16 cellular contexts compared by ENCODE assay signal in the genomic region with DNA sequence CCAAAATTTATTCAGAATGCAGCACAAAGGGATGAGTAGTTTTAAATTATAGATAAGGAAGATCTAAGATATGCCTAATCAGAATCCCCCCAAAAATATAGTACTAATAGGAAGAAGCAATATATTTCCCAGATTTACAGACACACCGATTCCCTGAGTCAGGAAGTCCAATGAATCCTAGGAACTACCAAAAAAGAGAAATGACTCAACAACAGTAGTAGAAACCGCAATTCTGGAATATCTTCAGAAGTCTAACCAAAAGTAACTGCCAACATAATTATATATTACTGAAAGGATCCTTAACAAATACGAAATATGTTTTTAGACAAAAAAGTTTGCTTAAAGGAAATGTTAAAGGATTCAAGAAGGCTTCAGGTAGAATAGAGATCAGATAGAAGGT. TPM values are rescaled to one million over a fixed set of nuclear protein-coding genes. Genes with fewer than 3 reads are reported as not detected.
DNase-seq lines count a peak whose midpoint lies in the region; ATAC-seq and TF ChIP-seq lines count a peak whose summit lies in the region.
"Had no signal": no experiment of that assay in that cellular context is flagged by ENCODE, and none has a peak within 500 bp of the region (broad histone marks: within the 10 kb centered on the region; RNA-seq: fewer than 3 reads in every experiment).

No MANE protein-coding gene starts in this region.

- no peaks in the 10 kb centered on the region for H3K9me3 ChIP-seq in neutrophil

- peaks cover 5% of the 10 kb centered on the region for H3K9me3 Mint-ChIP-seq in chondrocyte (ENCODE audit: low read depth)

- peaks cover 4% of the 10 kb centered on the region for H3K36me3 Mint-ChIP-seq in chondrocyte (ENCODE audit: low read depth)

- H3K27ac ChIP-seq in neutrophil: peak overlapping the region; percentile 45
- H3K27ac ChIP-seq: PC-9 had no signal

- no peak for ATAC-seq in HG02588 (IDR thresholded peaks at IDR 0.05; ENCODE audit: unreplicated experiment)
- ATAC-seq in GM18873 (IDR thresholded peaks at IDR 0.05; ENCODE audit: low FRiP score, unreplicated experiment): no peak

- H3K4me3 ChIP-seq in neutrophil (ENCODE audit: low read depth in 1 of 2, low read length in 1 of 2): no peak overlapping the region
- H3K4me3 ChIP-seq: PC-9 had no signal

- peak; percentile 23 for DNase-seq in EL
- DNase-seq in HT1080 (ENCODE audit: low read depth): peak; percentile 44
- DNase-seq in chondrocyte (ENCODE audit: low spot score): no peak
- DNase-seq in NCI-H748 (lab: John Stamatoyannopoulos, UW; ENCODE audit: unreplicated experiment): no peak
- DNase-seq: ACHN, COR-L47, DMS153, KBM-7, NCI-H1048, NCI-H146, NCI-H2081, NCI-H510A, PC-9 had no signal

- H3K4me3 Mint-ChIP-seq in chondrocyte (ENCODE audit: unreplicated experiment): no peak overlapping the region

- H3K27ac Mint-ChIP-seq in chondrocyte (ENCODE audit: unreplicated experiment): peak overlapping the region; percentile 28

- peaks cover 44% of the 10 kb centered on the region for H3K4me1 Mint-ChIP-seq in chondrocyte (ENCODE audit: low read depth)

- peaks cover 3 to 9% of the 10 kb centered on the region in 2 experiments for H3K4me1 ChIP-seq in neutrophil (ENCODE audit: control insufficient read depth in 1 of 2, insufficient read depth in 1 of 2, low read depth in 1 of 2, low read length in 1 of 2)

- H3K27me3 ChIP-seq in neutrophil: no peaks in the 10 kb centered on the region

- no peaks in the 10 kb centered on the region for H3K27me3 Mint-ChIP-seq in chondrocyte (ENCODE audit: low read depth)

- TF ChIP-seq CTCF in chondrocyte (IDR thresholded peaks at IDR 0.05) (no peak), neutrophil (IDR thresholded peaks at IDR 0.05) (no peak)

- H3K36me3 ChIP-seq in neutrophil: peaks cover 26% of the 10 kb centered on the region

RNA-seq across cellular contexts. Expression of a gene that starts 10.3 kb away (rescaled TPM):
- 28.4 and 30.1 TPM in 2 replicates for total RNA-seq in HT1080 (2014; rRNA removed; shearing (Covaris generic))
- polyA plus RNA-seq in HT1080 (2015; cell fraction: cytosol; rRNA removed): 15.3 and 20.9 TPM in 2 replicates
- polyA plus RNA-seq in HT1080 (2015; cell fraction: nucleus; rRNA removed): 62.2 and 63.6 TPM in 2 replicates
- 21.3 to 34.6 TPM (median 24.8 TPM) in 3 replicates for total RNA-seq in chondrocyte

Comparison
In these comparisons a context has a peak if more than half of its experiments do, and no peak if none do; other contexts are left out.
1. DNase-seq: peak in EL (single experiment) and HT1080 (single experiment); none in chondrocyte (single experiment) and NCI-H748 (single experiment).